In the genomic region with DNA sequence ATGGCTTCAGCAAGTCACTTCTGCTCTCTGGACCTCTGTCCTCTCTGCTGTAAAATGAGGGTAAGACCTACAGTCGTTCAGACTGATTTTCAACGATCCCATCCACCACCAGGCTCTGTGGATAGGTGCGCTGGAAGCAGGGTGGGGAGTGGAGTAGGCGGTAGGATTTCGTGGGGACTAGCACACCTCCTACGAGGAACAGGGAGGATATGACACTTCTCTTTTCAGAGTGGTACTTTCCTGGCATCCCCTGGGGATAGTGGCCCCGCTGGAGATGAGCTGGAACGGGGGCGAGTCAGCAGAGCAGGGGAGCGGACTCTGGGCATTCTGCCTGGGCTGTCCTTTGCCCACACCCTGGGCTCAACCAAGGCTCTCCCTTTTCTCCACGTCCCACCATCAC, we compare ENCODE assay signal across 20 cellular contexts. TPM values are rescaled to one million over a fixed set of nuclear protein-coding genes. Genes with fewer than 3 reads are reported as not detected.
"Had no signal": no experiment of that assay in that cellular context is flagged by ENCODE, and none has a peak within 500 bp of the region (broad histone marks: within the 10 kb centered on the region; RNA-seq: fewer than 3 reads in every experiment).

No MANE protein-coding gene starts in this region.

- H3K9me3 ChIP-seq: body of pancreas had no signal

- H3K4me3 Mint-ChIP-seq: activated CD4-positive, alpha-beta T cell treated with anti-CD3 and anti-CD28 coated beads for 36 hours; activated CD8-positive, alpha-beta T cell treated with anti-CD3 and anti-CD28 coated beads for 36 hours; activated naive CD4-positive, alpha-beta T cell treated with anti-CD3 and anti-CD28 coated beads, Interleukin-2, amount 50 U/mL, for 24 hours; T-cell had no signal

- H3K9me3 Mint-ChIP-seq: activated CD8-positive, alpha-beta T cell treated with anti-CD3 and anti-CD28 coated beads for 36 hours; activated naive CD4-positive, alpha-beta T cell treated with anti-CD3 and anti-CD28 coated beads, Interleukin-2, amount 50 U/mL, for 24 hours; T-cell had no signal

- ATAC-seq: activated CD4-positive, alpha-beta T cell treated with anti-CD3 and anti-CD28 coated beads for 36 hours; activated CD8-positive, alpha-beta T cell treated with anti-CD3 and anti-CD28 coated beads for 36 hours; body of pancreas; Right ventricle myocardium inferior; T-cell had no signal

- H3K27me3 Mint-ChIP-seq: activated CD4-positive, alpha-beta T cell treated with anti-CD3 and anti-CD28 coated beads for 36 hours; activated CD8-positive, alpha-beta T cell treated with anti-CD3 and anti-CD28 coated beads for 36 hours; activated naive CD4-positive, alpha-beta T cell treated with anti-CD3 and anti-CD28 coated beads, Interleukin-2, amount 50 U/mL, for 24 hours; T-cell had no signal

- DNase-seq: activated CD4-positive, alpha-beta T cell treated with anti-CD3 and anti-CD28 coated beads for 36 hours; activated CD8-positive, alpha-beta memory T cell treated with anti-CD3 and anti-CD28 coated beads, Interleukin-2, amount 50 U/mL, for 4 hours; activated CD8-positive, alpha-beta T cell treated with anti-CD3 and anti-CD28 coated beads for 36 hours; aorta; body of pancreas; central memory CD4-positive, alpha-beta T cell; MM.1S; NCI-H1105 treated with DMSO at 0.1 percent for 48 hours; NCI-H1436 treated with DMSO at 0.1 percent for 48 hours; NCI-H187; NCI-H2081; NCI-H446; NCI-H524; RPMI8226; T-cell; T-helper 2 cell had no signal

- H3K4me3 ChIP-seq: body of pancreas, SK-N-MC had no signal

- H3K27ac ChIP-seq: body of pancreas, SK-N-MC, VCaP had no signal

- H3K27me3 ChIP-seq: body of pancreas had no signal

- H3K27ac Mint-ChIP-seq: activated CD4-positive, alpha-beta T cell treated with anti-CD3 and anti-CD28 coated beads for 36 hours; activated CD8-positive, alpha-beta T cell treated with anti-CD3 and anti-CD28 coated beads for 36 hours; activated naive CD4-positive, alpha-beta T cell treated with anti-CD3 and anti-CD28 coated beads, Interleukin-2, amount 50 U/mL, for 24 hours; T-cell had no signal

RNA-seq across cellular contexts. Expression of gene REN, which starts 32.0 kb away (rescaled TPM):
- total RNA-seq: activated CD4-positive, alpha-beta T cell treated with anti-CD3 and anti-CD28 coated beads for 36 hours; activated CD8-positive, alpha-beta T cell treated with anti-CD3 and anti-CD28 coated beads for 36 hours; aorta; body of pancreas; Right ventricle myocardium inferior; T-cell had no signal
- polyA plus RNA-seq: aorta had no signal
